12 cellular contexts compared by ENCODE assay signal in the genomic region with DNA sequence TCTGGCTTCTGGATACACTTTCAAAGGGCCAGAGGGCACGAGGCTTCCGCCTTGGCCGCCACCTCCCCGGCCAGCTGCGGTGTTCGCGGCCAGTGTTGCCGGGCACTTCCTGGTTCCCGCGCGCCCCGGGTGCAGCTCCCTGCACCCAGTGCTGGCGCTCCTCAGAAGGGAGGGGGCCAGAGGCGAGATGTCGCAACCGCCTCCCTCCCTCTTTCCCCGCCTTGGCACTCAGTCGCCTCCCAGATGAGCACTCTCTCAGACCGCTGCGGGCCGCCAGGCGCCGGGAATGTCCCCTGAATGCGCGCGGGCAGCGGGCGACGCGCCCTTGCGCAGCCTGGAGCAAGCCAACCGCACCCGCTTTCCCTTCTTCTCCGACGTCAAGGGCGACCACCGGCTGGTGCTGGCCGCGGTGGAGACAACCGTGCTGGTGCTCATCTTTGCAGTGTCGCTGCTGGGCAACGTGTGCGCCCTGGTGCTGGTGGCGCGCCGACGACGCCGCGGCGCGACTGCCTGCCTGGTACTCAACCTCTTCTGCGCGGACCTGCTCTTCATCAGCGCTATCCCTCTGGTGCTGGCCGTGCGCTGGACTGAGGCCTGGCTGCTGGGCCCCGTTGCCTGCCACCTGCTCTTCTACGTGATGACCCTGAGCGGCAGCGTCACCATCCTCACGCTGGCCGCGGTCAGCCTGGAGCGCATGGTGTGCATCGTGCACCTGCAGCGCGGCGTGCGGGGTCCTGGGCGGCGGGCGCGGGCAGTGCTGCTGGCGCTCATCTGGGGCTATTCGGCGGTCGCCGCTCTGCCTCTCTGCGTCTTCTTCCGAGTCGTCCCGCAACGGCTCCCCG. TPM values are rescaled to one million over a fixed set of nuclear protein-coding genes. Genes with fewer than 3 reads are reported as not detected.
DNase-seq lines count a peak whose midpoint lies in the region; ATAC-seq and TF ChIP-seq lines count a peak whose summit lies in the region.
"Had no signal": no experiment of that assay in that cellular context is flagged by ENCODE, and none has a peak within 500 bp of the region (broad histone marks: within the 10 kb centered on the region; RNA-seq: fewer than 3 reads in every experiment).

TSS of gene FFAR4 (plus strand) at position 231 of the 842 bp plus-strand sequence. CDS start at position 287, 56 bp downstream.

- peaks cover 0 to 48% of the 10 kb centered on the region in 2 donors for H3K27me3 ChIP-seq in tibial nerve

- H3K9me3 Mint-ChIP-seq in chondrocyte (ENCODE audit: low read depth) = no peaks in the 10 kb centered on the region
- H3K9me3 Mint-ChIP-seq: central memory CD8-positive, alpha-beta T cell had no signal

- H3K4me1 ChIP-seq in tibial nerve = peaks cover 0 to 25% (median 1%) of the 10 kb centered on the region in 4 donors

- H3K27ac Mint-ChIP-seq in chondrocyte (ENCODE audit: unreplicated experiment) = no peak within 1 kb of the TSS
- H3K27ac Mint-ChIP-seq: B cell had no signal

- peak within 1 kb of the TSS in 3 of 4 donors; percentile 7 to 45 (median 29) for H3K4me3 ChIP-seq in tibial nerve

- WGBS in tibial nerve, 2 donors = 1 to 2% methylated on average over 34 to 37 of the region's 85 CpGs

- peaks cover 16% of the 10 kb centered on the region for H3K4me1 Mint-ChIP-seq in chondrocyte (ENCODE audit: low read depth)
- H3K4me1 Mint-ChIP-seq: B cell had no signal

- no peak for ATAC-seq in GM19452 (IDR thresholded peaks at IDR 0.05; ENCODE audit: unreplicated experiment)

- peak within 1 kb of the TSS; percentile 79 for H3K4me3 Mint-ChIP-seq in chondrocyte (ENCODE audit: unreplicated experiment)
- H3K4me3 Mint-ChIP-seq: B cell; central memory CD8-positive, alpha-beta T cell had no signal

- H3K9me3 ChIP-seq in tibial nerve = no peaks in the 10 kb centered on the region

- peak; percentile 13 for DNase-seq in NCI-H2227 (lab: John Stamatoyannopoulos, UW; ENCODE audit: unreplicated experiment)
- no peak for DNase-seq in NCI-H2227 treated with DMSO at 0.1 percent for 48 hours (lab: John Stamatoyannopoulos, UW)
- DNase-seq in chondrocyte (ENCODE audit: low spot score) = no peak
- peak; percentile 54 for DNase-seq in medulla oblongata (ENCODE audit: extremely low spot score)
- no peak for DNase-seq in tibial nerve (ENCODE audit: low spot score in 2 of 2)
- DNase-seq in NCI-H524 treated with DMSO at 0.1 percent for 48 hours (lab: John Stamatoyannopoulos, UW) = no peak
- DNase-seq in AML-193 (lab: John Stamatoyannopoulos, UW) = no peak
- DNase-seq: GOT3 had no signal

- peaks cover 6% of the 10 kb centered on the region for H3K36me3 Mint-ChIP-seq in chondrocyte (ENCODE audit: low read depth)

- TF ChIP-seq POLR2A in tibial nerve (IDR thresholded peaks at IDR 0.05) = no peak

- no peaks in the 10 kb centered on the region for H3K36me3 ChIP-seq in tibial nerve

- H3K27me3 Mint-ChIP-seq in chondrocyte (ENCODE audit: low read depth) = peaks cover 57% of the 10 kb centered on the region

- peak in 1 of 2 donors; percentile 33 for TF ChIP-seq EP300 in tibial nerve (IDR thresholded peaks at IDR 0.05)

- no peak for TF ChIP-seq CTCF in chondrocyte (IDR thresholded peaks at IDR 0.05)
- no peak for TF ChIP-seq CTCF in tibial nerve (IDR thresholded peaks at IDR 0.05)

- no peak within 1 kb of the TSS for H3K27ac ChIP-seq in tibial nerve

RNA-seq across cellular contexts. Expression of gene FFAR4, which starts in this region (rescaled TPM):
- total RNA-seq in chondrocyte = not detected in 3 replicates
- total RNA-seq in tibial nerve = 1 to 10 TPM in 2 of 4 donors, under 1 TPM in 2; 0.39 to 1.5 (median 0.97) TPM
- total RNA-seq: B cell, SK-MEL-5 had no signal

Comparison
In these comparisons a context has a peak if more than half of its experiments do, and no peak if none do; other contexts are left out.
1. DNase-seq: peak in NCI-H2227 (single experiment) and medulla oblongata (single experiment); none in NCI-H2227 treated with DMSO at 0.1 percent for 48 hours (single experiment), chondrocyte (single experiment), tibial nerve (0 of 2), NCI-H524 treated with DMSO at 0.1 percent for 48 hours (single experiment) and AML-193 (0 of 2).